In the genomic region with DNA sequence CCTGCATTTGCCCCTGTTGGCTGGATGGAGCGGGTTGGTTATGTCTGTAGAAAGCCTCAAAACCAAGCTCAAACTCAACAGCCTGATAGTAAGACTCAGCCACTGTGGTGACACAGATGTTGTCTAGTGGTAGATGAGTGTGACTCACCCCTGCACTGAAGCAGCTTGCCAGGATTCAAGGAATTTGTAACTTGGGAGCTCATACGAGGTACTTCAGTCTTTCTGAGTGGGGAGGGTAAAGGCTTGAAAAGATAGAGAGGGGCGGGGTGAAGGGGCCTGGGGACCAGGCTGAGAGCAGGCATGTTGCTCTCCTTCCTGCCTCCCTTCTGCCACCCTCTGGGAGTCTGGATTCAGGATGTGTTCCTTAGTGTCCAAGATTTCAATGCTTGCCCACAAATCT, we compare ENCODE assay signal across 11 cellular contexts. TPM values are rescaled to one million over a fixed set of nuclear protein-coding genes. Genes with fewer than 3 reads are reported as not detected.
A peak's percentile ranks its signal among the peaks of the same experiment; 100 is the strongest.
DNase-seq lines count a peak whose midpoint lies in the region; ATAC-seq and TF ChIP-seq lines count a peak whose summit lies in the region.
"Had no signal": no experiment of that assay in that cellular context is flagged by ENCODE, and none has a peak within 500 bp of the region (broad histone marks: within the 10 kb centered on the region; RNA-seq: fewer than 3 reads in every experiment).

No MANE protein-coding gene starts in this region.

- 72% methylated on average over 3 of the region's 3 CpGs; no CpG with 5 or more reads in 1 of the 2 experiments for WGBS in endodermal cell (ENCODE audit: insufficient coverage in 1 of 2, insufficient read length in 1 of 2), 2 experiments
- WGBS in esophagus squamous epithelium, 2 donors, result 48 to 50% methylated on average over 3 of the region's 3 CpGs

- H3K9ac ChIP-seq in endodermal cell (ENCODE audit: extremely low read depth, low read length, poor library complexity, severe bottlenecking), result no peak overlapping the region

- no peak overlapping the region for H3K27ac Mint-ChIP-seq in endodermal cell
- H3K27ac Mint-ChIP-seq: activated naive CD8-positive, alpha-beta T cell treated with anti-CD3 and anti-CD28 coated beads, Interleukin-2, amount 50 U/mL, for 24 hours; IgD-negative memory B cell had no signal

- H3K4me3 ChIP-seq in AG10803 (ENCODE audit: low read length) (no peak overlapping the region), endodermal cell (ENCODE audit: low read length) (no peak overlapping the region), mucosa of descending colon (no peak overlapping the region), esophagus squamous epithelium (no peak overlapping the region)

- no peaks in the 10 kb centered on the region for H3K36me3 Mint-ChIP-seq in endodermal cell (ENCODE audit: low read depth)

- peaks cover 1% of the 10 kb centered on the region for H3K27me3 Mint-ChIP-seq in endodermal cell (ENCODE audit: insufficient read depth)
- H3K27me3 Mint-ChIP-seq: activated naive CD8-positive, alpha-beta T cell treated with anti-CD3 and anti-CD28 coated beads, Interleukin-2, amount 50 U/mL, for 24 hours; IgD-negative memory B cell had no signal

- H3K36me3 ChIP-seq in endodermal cell (ENCODE audit: control insufficient read depth, insufficient read depth, low read length) (no peaks in the 10 kb centered on the region), mucosa of descending colon (ENCODE audit: low read depth) (no peaks in the 10 kb centered on the region), esophagus squamous epithelium (peaks cover 0 to 6% (median 0%) of the 10 kb centered on the region in 3 donors)

- TF ChIP-seq CTCF in AG10803 (conservative IDR thresholded peaks at IDR 0.05; ENCODE audit: low read length) (peak; percentile 24), endodermal cell (conservative IDR thresholded peaks at IDR 0.05) (peak; percentile 10), mucosa of descending colon (IDR thresholded peaks at IDR 0.05) (no peak), esophagus squamous epithelium (IDR thresholded peaks at IDR 0.05) (no peak)

- ATAC-seq in mucosa of descending colon, result peak; percentile 32
- no peak for ATAC-seq in GM18868 (IDR thresholded peaks at IDR 0.05; ENCODE audit: unreplicated experiment)
- ATAC-seq: activated naive CD8-positive, alpha-beta T cell treated with anti-CD3 and anti-CD28 coated beads, Interleukin-2, amount 50 U/mL, for 24 hours had no signal

- H3K4me3 Mint-ChIP-seq in endodermal cell, result no peak overlapping the region
- H3K4me3 Mint-ChIP-seq: activated naive CD8-positive, alpha-beta T cell treated with anti-CD3 and anti-CD28 coated beads, Interleukin-2, amount 50 U/mL, for 24 hours; IgD-negative memory B cell had no signal

- H3K4me1 ChIP-seq in endodermal cell (ENCODE audit: control insufficient read depth, insufficient read depth, low read length) (no peaks in the 10 kb centered on the region), mucosa of descending colon (ENCODE audit: low read depth) (peaks cover 5% of the 10 kb centered on the region), esophagus squamous epithelium (peaks cover 12 to 48% (median 23%) of the 10 kb centered on the region in 3 donors)

- no peak for TF ChIP-seq POLR2A in esophagus squamous epithelium (IDR thresholded peaks at IDR 0.05)

- H3K4me1 Mint-ChIP-seq in endodermal cell, result peaks cover 4% of the 10 kb centered on the region
- H3K4me1 Mint-ChIP-seq: activated naive CD8-positive, alpha-beta T cell treated with anti-CD3 and anti-CD28 coated beads, Interleukin-2, amount 50 U/mL, for 24 hours had no signal

- no peaks in the 10 kb centered on the region for H3K9me3 Mint-ChIP-seq in endodermal cell

- H3K27me3 ChIP-seq in endodermal cell (ENCODE audit: control insufficient read depth, insufficient read depth, low read length, poor library complexity, severe bottlenecking) (no peaks in the 10 kb centered on the region), esophagus squamous epithelium (no peaks in the 10 kb centered on the region)

- intact Hi-C loops in mucosa of descending colon (cut with DNase I, micrococcal nuclease), result no loop called here
- intact Hi-C loops in esophagus squamous epithelium (cut with DNase I), result no loop called here

- H3K9me3 ChIP-seq in endodermal cell (ENCODE audit: control insufficient read depth, low read length) (no peaks in the 10 kb centered on the region), mucosa of descending colon (no peaks in the 10 kb centered on the region), esophagus squamous epithelium (no peaks in the 10 kb centered on the region)

- H3K27ac ChIP-seq in endodermal cell (ENCODE audit: low read depth, low read length) (peak overlapping the region; percentile 41), esophagus squamous epithelium (peak overlapping the region in 2 of 4 donors; percentile 54 to 67)

- DNase-seq in AG10803 (ENCODE audit: low read depth), result peak; percentile 95
- peak; percentile 53 for DNase-seq in NCI-H1694 treated with DMSO at 0.1 percent for 48 hours (lab: John Stamatoyannopoulos, UW)
- no peak for DNase-seq in endodermal cell
- DNase-seq in mucosa of descending colon, result no peak
- DNase-seq in GM19238 (ENCODE audit: insufficient read length, low spot score), result no peak
- DNase-seq in esophagus squamous epithelium (lab: John Stamatoyannopoulos, UW), result no peak
- DNase-seq in globus pallidus (ENCODE audit: low spot score), result no peak
- DNase-seq: activated naive CD8-positive, alpha-beta T cell treated with anti-CD3 and anti-CD28 coated beads, Interleukin-2, amount 50 U/mL, for 24 hours had no signal

RNA-seq across cellular contexts. Expression of a gene that starts 22.9 kb away (rescaled TPM):
- under 1 TPM; 0.26 to 0.91 TPM for total RNA-seq in endodermal cell
- 1.3 TPM for polyA plus RNA-seq in endodermal cell (2013, experiment 1 of 2)
- 1.3 TPM for polyA plus RNA-seq in endodermal cell (2013, experiment 2 of 2)
- 10 to 100 TPM; 43.0 to 89.6 (median 48.1) TPM for total RNA-seq in mucosa of descending colon
- total RNA-seq in esophagus squamous epithelium, result 100 to 1,000 TPM in 1 of 4 donors, 10 to 100 TPM in 3; 14.9 to 159 (median 44.7) TPM
- total RNA-seq: T-helper 2 cell treated with Interferon-gamma antibody and Interleukin-4, amounts not matched to agents 100 ng/mL and 5 ng/mL, for 36 hours had no signal
- polyA plus RNA-seq: IgD-negative memory B cell had no signal

Comparison
In these comparisons a context has a peak if more than half of its experiments do, and no peak if none do; other contexts are left out.
1. DNase-seq: peak in AG10803 (single experiment) and NCI-H1694 treated with DMSO at 0.1 percent for 48 hours (single experiment); none in endodermal cell (single experiment), mucosa of descending colon (0 of 3), GM19238 (single experiment), esophagus squamous epithelium (single experiment) and globus pallidus (single experiment).
2. CTCF ChIP-seq: peak in AG10803 (single experiment) and endodermal cell (single experiment); none in mucosa of descending colon (single experiment) and esophagus squamous epithelium (0 of 6).
3. RNA of a gene that starts 22.9 kb away (total RNA-seq): 14.9 to 159 TPM in esophagus squamous epithelium and 43.0 to 89.6 TPM in mucosa of descending colon; 0.26 to 0.91 TPM in endodermal cell; every median in the first group is over 4 times any median in the second.